Comparison of ENCODE assay signal across 22 cellular contexts in the genomic region with DNA sequence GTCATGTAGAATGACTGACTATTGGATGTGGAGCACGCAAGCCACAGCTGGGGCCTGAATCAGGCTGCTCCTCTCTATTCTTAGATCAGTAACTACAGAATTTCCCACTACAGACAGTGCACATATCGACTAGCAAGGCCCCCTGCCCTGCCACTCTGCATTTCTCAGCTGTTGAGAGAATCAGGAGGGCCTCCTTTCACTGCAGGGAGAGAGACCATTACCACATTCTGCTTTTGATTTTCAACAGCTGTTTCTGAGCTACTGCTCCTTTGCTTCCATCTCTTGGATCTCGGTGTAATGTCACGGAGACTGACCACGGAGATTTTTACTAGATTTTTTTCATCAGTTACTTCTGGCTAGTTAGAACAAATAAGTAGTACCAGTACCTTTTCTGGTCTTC.
DNase-seq lines count a peak whose midpoint lies in the region; TF ChIP-seq lines count a peak whose summit lies in the region.
"Had no signal": no experiment of that assay in that cellular context is flagged by ENCODE, and none has a peak within 500 bp of the region (broad histone marks: within the 10 kb centered on the region; RNA-seq: fewer than 3 reads in every experiment).

No MANE protein-coding gene starts in this region.

- no peaks in the 10 kb centered on the region for H3K27me3 ChIP-seq in SJCRH30

- H3K36me3 Mint-ChIP-seq in glutamatergic neuron (ENCODE audit: unreplicated experiment) = no peaks in the 10 kb centered on the region
- H3K36me3 Mint-ChIP-seq in nephron (ENCODE audit: low read depth) = peaks cover 17% of the 10 kb centered on the region

- peak overlapping the region; percentile 44 for H3K27ac ChIP-seq in SJCRH30
- H3K27ac ChIP-seq: GM23248, HL-60 had no signal

- no peaks in the 10 kb centered on the region for H3K9me3 ChIP-seq in SJCRH30 (replicated peaks)

- H3K27ac Mint-ChIP-seq in glutamatergic neuron (ENCODE audit: unreplicated experiment) (peak overlapping the region; percentile 66), nephron (peak overlapping the region; percentile 85 to 94 (median 88))

- DNase-seq in SJCRH30 = peak; percentile 81 to 92
- DNase-seq in glutamatergic neuron = peak; percentile 24
- peak; percentile 31 for DNase-seq in skeletal muscle cell (ENCODE audit: low read depth)
- DNase-seq in activated CD4-positive, alpha-beta T cell treated with anti-CD3 and anti-CD28 coated beads for 4 hours = no peak
- DNase-seq in NCI-H128 (lab: John Stamatoyannopoulos, UW; ENCODE audit: unreplicated experiment) = no peak
- DNase-seq in Kasumi-1 (lab: John Stamatoyannopoulos, UW) = no peak
- DNase-seq: Calu3; DMS153; DND-41; GM23248; H7; NCI-H1092; NCI-H1436 treated with DMSO at 0.1 percent for 48 hours; NCI-H187 treated with DMSO at 0.1 percent for 48 hours; NCI-H2171 treated with DMSO at 0.1 percent for 48 hours; NCI-H446; NCI-H526; NCI-H82; NK-92 treated with Interleukin-12 subunit alpha and Interleukin-12 subunit beta, amount 100 ng/mL, for 24 hours; PC-3 had no signal

- TF ChIP-seq CTCF in glutamatergic neuron (IDR thresholded peaks at IDR 0.05; ENCODE audit: partially characterized antibody, unreplicated experiment) (no peak), nephron (IDR thresholded peaks at IDR 0.05; ENCODE audit: unreplicated experiment in 3 of 3) (no peak)

- no peaks in the 10 kb centered on the region for H3K9me3 Mint-ChIP-seq in glutamatergic neuron (ENCODE audit: unreplicated experiment)
- no peaks in the 10 kb centered on the region for H3K9me3 Mint-ChIP-seq in nephron

- peaks cover 2% of the 10 kb centered on the region; the same call in 1 of the 2 replicates for H3K36me3 ChIP-seq in SJCRH30

- H3K27me3 Mint-ChIP-seq in glutamatergic neuron (ENCODE audit: unreplicated experiment) = no peaks in the 10 kb centered on the region
- no peaks in the 10 kb centered on the region for H3K27me3 Mint-ChIP-seq in nephron (ENCODE audit: low read depth)

- H3K4me1 Mint-ChIP-seq in glutamatergic neuron (ENCODE audit: low read depth, unreplicated experiment) (peaks cover 16% of the 10 kb centered on the region), nephron (peaks cover 33% of the 10 kb centered on the region)

- H3K4me3 Mint-ChIP-seq in glutamatergic neuron (ENCODE audit: unreplicated experiment) (no peak overlapping the region), nephron (peak overlapping the region in 1 of 3 experiments; percentile 7)

- H3K4me3 ChIP-seq in SJCRH30 (no peak overlapping the region), skeletal muscle cell (ENCODE audit: low read depth, low read length) (no peak overlapping the region)
- H3K4me3 ChIP-seq: GM23248 had no signal

- H3K4me1 ChIP-seq in SJCRH30 = peaks cover 20% of the 10 kb centered on the region

Comparison
In these comparisons a context has a peak if more than half of its experiments do, and no peak if none do; other contexts are left out.
1. DNase-seq: peak in SJCRH30 (2 of 2), glutamatergic neuron (single experiment) and skeletal muscle cell (single experiment); none in activated CD4-positive, alpha-beta T cell treated with anti-CD3 and anti-CD28 coated beads for 4 hours (0 of 2), NCI-H128 (single experiment) and Kasumi-1 (0 of 2).